31 cellular contexts compared by ENCODE assay signal in the genomic region with DNA sequence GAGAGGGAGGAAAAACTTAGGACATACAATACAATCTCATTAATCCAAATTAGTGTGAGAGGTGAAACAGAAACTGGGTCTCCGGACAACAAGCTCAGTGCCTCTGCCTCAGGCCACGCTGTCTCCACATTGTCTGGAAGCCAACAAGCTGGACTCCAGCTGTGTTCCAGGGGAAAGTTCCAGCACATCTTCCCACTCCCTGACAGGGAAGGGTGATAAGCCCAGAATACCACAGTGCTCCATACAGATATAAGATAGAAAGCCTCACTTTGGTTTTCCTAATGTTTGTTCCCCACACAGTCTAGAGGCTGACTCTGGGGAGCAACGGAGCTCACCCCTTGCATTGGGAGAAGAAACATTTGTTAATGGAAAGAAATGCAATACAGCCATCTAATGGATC.
"Had no signal": no experiment of that assay in that cellular context is flagged by ENCODE, and none has a peak within 500 bp of the region (broad histone marks: within the 10 kb centered on the region; RNA-seq: fewer than 3 reads in every experiment).

No MANE protein-coding gene starts in this region.

- H3K4me3 ChIP-seq: K562, SJSA1 had no signal

- H3K36me3 ChIP-seq: brain microvascular endothelial cell, SJSA1 had no signal

- H3K9me3 ChIP-seq: SJSA1 had no signal

- H3K27me3 ChIP-seq: brain microvascular endothelial cell, SJSA1 had no signal

- H3K27ac ChIP-seq: brain microvascular endothelial cell, SJSA1, VCaP had no signal

- DNase-seq: activated B cell treated with CpG ODN at 0.5 μM for 24 hours; activated CD4-positive, alpha-beta memory T cell treated with anti-CD3 and anti-CD28 coated beads for 36 hours; activated CD4-positive, alpha-beta T cell treated with anti-CD3 and anti-CD28 coated beads for 4 hours; activated CD4-positive, alpha-beta T cell treated with anti-CD3 and anti-CD28 coated beads, Interleukin-2, amount 50 U/mL, for 1 hour; activated CD4-positive, CD25-positive, alpha-beta regulatory T cell treated with anti-CD3 and anti-CD28 coated beads, Interleukin-2, amount 50 U/mL, for 72 hours; activated CD8-positive, alpha-beta memory T cell treated with anti-CD3 and anti-CD28 coated beads, Interleukin-2, amount 50 U/mL, for 4 hours; activated effector memory CD4-positive, alpha-beta T cell treated with Interleukin-2 at 50 U/mL for 16 hours; activated naive CD4-positive, alpha-beta T cell treated with anti-CD3 and anti-CD28 coated beads, Interleukin-2, amount 50 U/mL, for 16 hours; activated naive CD8-positive, alpha-beta T cell treated with anti-CD3 and anti-CD28 coated beads for 36 hours; activated T-cell treated with anti-CD3 and anti-CD28 coated beads for 4 hours; activated T-cell treated with anti-CD3 and anti-CD28 coated beads, Interleukin-2, amount 50 U/mL, for 48 hours; amniotic stem cell; aorta; brain microvascular endothelial cell; IMR-90; NCI-H1105 treated with DMSO at 0.1 percent for 48 hours; NCI-H1436 treated with DMSO at 0.1 percent for 48 hours; NCI-H1694 treated with DMSO at 0.1 percent for 48 hours; NCI-H2029; NCI-H345; NCI-H524 treated with DMSO at 0.1 percent for 48 hours; NK-92 treated with Interleukin-12 subunit alpha and Interleukin-12 subunit beta, amount 100 ng/mL, for 24 hours; PC-3; SHP77 treated with DMSO at 0.1 percent for 48 hours; SW 1271; T-helper 1 cell; T-helper 2 cell; T-helper 9 cell had no signal

- H3K4me1 ChIP-seq: SJSA1 had no signal

- ATAC-seq: K562, PC-3 had no signal
